2 cellular contexts compared by ENCODE assay signal in the genomic region with DNA sequence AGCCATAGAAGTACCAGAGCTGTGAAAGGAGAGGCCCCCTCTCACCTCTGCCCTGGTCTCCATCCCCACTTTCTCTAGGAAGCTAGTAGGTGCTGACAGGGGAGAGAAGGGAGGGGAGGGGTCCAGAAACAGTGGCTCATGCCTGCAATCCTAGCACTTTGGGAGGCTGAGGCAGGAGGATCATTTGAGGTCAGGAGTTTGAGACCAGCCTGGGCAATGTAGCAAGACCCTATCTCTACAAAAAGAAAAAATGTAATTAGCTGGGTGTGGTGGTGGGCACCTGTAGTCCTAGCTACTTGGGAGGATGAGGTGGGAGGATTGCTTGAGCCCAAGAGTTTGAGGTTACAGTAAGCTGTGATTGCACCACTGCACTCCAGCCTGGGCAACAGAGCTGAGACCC. TPM values are rescaled to one million over a fixed set of nuclear protein-coding genes. Genes with fewer than 3 reads are reported as not detected.
"Had no signal": no experiment of that assay in that cellular context is flagged by ENCODE, and none has a peak within 500 bp of the region (broad histone marks: within the 10 kb centered on the region; RNA-seq: fewer than 3 reads in every experiment).

No MANE protein-coding gene starts in this region.

RNA-seq across cellular contexts. Expression of a gene that starts 42.8 kb away (rescaled TPM):
- total RNA-seq: GM23248 had no signal
- polyA plus RNA-seq: IgD-negative memory B cell had no signal
